ENCODE assay signal across 19 cellular contexts in the genomic region with DNA sequence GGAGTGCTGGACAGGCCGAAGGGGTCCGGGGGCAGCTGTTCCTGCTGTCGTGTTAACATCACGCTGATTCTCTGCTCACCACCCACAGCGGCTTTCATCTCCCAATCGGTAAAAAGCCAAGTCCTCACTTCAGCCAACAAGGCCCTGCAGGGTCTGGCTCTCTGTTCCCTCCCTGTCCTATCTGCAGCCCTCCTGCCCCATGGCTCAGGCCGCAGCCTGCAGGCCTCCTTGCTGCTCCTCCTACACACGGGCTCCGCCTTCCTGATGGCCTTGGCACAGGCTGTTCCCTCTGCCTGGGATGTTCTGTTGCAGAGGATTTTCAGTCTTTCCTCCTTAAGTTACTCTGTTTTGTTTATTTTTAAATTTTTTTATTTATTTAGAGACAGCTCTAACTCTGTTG. TPM values are rescaled to one million over a fixed set of nuclear protein-coding genes. Genes with fewer than 3 reads are reported as not detected.
A peak's percentile ranks its signal among the peaks of the same experiment; 100 is the strongest.
DNase-seq lines count a peak whose midpoint lies in the region; ATAC-seq and TF ChIP-seq lines count a peak whose summit lies in the region.
"Had no signal": no experiment of that assay in that cellular context is flagged by ENCODE, and none has a peak within 500 bp of the region (broad histone marks: within the 10 kb centered on the region; RNA-seq: fewer than 3 reads in every experiment).

No MANE protein-coding gene starts in this region.

- peak overlapping the region; percentile 32 for H3K27ac Mint-ChIP-seq in stimulated activated effector memory CD8-positive, alpha-beta T cell treated with anti-CD3 and anti-CD28 coated beads, Interleukin-12 subunit alpha, Interleukin-12 subunit beta, amount 100 ng/mL, for 72 hours
- H3K27ac Mint-ChIP-seq in glutamatergic neuron (ENCODE audit: unreplicated experiment) = no peak overlapping the region
- H3K27ac Mint-ChIP-seq: activated T-cell treated with anti-CD3 and anti-CD28 coated beads, Interleukin-2, amount 50 U/mL, for 24 hours; dendritic cell treated with granulocyte-macrophage colony-stimulating factor and Interleukin-4, amounts not matched to agents 40 ng/mL and 50 ng/mL, for 4 days; stimulated activated naive B cell treated with anti-CD40 and anti-IgM and Interleukin-4, amounts not matched to agents 10 μg/mL and 1 μg/mL and 100 μg/mL, for 72 hours; T-cell had no signal

- ATAC-seq in stimulated activated effector memory CD8-positive, alpha-beta T cell treated with anti-CD3 and anti-CD28 coated beads, Interleukin-12 subunit alpha, Interleukin-12 subunit beta, amount 100 ng/mL, for 72 hours = no peak
- ATAC-seq in HG03175 (IDR thresholded peaks at IDR 0.05; ENCODE audit: unreplicated experiment) = no peak
- ATAC-seq: PC-3; stimulated activated naive B cell treated with anti-CD40 and anti-IgM and Interleukin-4, amounts not matched to agents 10 μg/mL and 1 μg/mL and 100 μg/mL, for 72 hours; T-cell had no signal

- H3K27ac ChIP-seq in hepatocyte = no peak overlapping the region

- DNase-seq in HUDEP-2 (lab: John Stamatoyannopoulos, UW; ENCODE audit: unreplicated experiment in 76 of 76) = peak in 72 of 76 experiments; percentile 37 to 93 (median 79)
- DNase-seq in cerebellar cortex (ENCODE audit: low spot score) = peak; percentile 65
- peak; percentile 35 for DNase-seq in left kidney (ENCODE audit: low read depth, low spot score)
- DNase-seq in stimulated activated effector memory CD8-positive, alpha-beta T cell treated with anti-CD3 and anti-CD28 coated beads, Interleukin-12 subunit alpha, Interleukin-12 subunit beta, amount 100 ng/mL, for 72 hours (ENCODE audit: low spot score in 2 of 2) = no peak
- DNase-seq in glutamatergic neuron = no peak
- DNase-seq in hepatocyte (ENCODE audit: low spot score) = no peak
- no peak for DNase-seq in NCI-H2171 treated with DMSO at 0.1 percent for 48 hours (lab: John Stamatoyannopoulos, UW)
- DNase-seq: activated CD4-positive, alpha-beta T cell treated with anti-CD3 and anti-CD28 coated beads for 1 hour; activated T-cell treated with anti-CD3 and anti-CD28 coated beads, Interleukin-2, amount 50 U/mL, for 24 hours; CD4-positive, CD25-positive, alpha-beta regulatory T cell; esophagus squamous epithelium; NCI-H1105 treated with DMSO at 0.1 percent for 48 hours; NCI-H345; PC-3; retina; stimulated activated naive B cell treated with anti-CD40 and anti-IgM and Interleukin-4, amounts not matched to agents 10 μg/mL and 1 μg/mL and 100 μg/mL, for 72 hours; T-cell had no signal

- TF ChIP-seq CTCF in glutamatergic neuron (IDR thresholded peaks at IDR 0.05; ENCODE audit: partially characterized antibody, unreplicated experiment) = no peak
- TF ChIP-seq CTCF in hepatocyte (IDR thresholded peaks at IDR 0.05; ENCODE audit: poor library complexity) = no peak

- H2AFZ ChIP-seq in hepatocyte = no peak overlapping the region

- H3K4me3 ChIP-seq in hepatocyte = no peak overlapping the region
- H3K4me3 ChIP-seq: esophagus squamous epithelium had no signal

- no peak overlapping the region for H3K4me2 ChIP-seq in hepatocyte

- H3K9me3 ChIP-seq in hepatocyte (ENCODE audit: low read depth) = no peaks in the 10 kb centered on the region
- H3K9me3 ChIP-seq: esophagus squamous epithelium had no signal

- H4K20me1 ChIP-seq in hepatocyte (ENCODE audit: insufficient read depth, poor library complexity, severe bottlenecking) = no peaks in the 10 kb centered on the region

- no peaks in the 10 kb centered on the region for H3K36me3 ChIP-seq in hepatocyte (replicated peaks; ENCODE audit: insufficient read depth, low read depth)

- peaks cover 5% of the 10 kb centered on the region for H3K79me2 ChIP-seq in hepatocyte

- H3K27me3 ChIP-seq in hepatocyte = no peaks in the 10 kb centered on the region
- H3K27me3 ChIP-seq: esophagus squamous epithelium had no signal

- H3K9me3 Mint-ChIP-seq in stimulated activated effector memory CD8-positive, alpha-beta T cell treated with anti-CD3 and anti-CD28 coated beads, Interleukin-12 subunit alpha, Interleukin-12 subunit beta, amount 100 ng/mL, for 72 hours = no peaks in the 10 kb centered on the region
- peaks cover 3% of the 10 kb centered on the region for H3K9me3 Mint-ChIP-seq in glutamatergic neuron (ENCODE audit: unreplicated experiment)
- H3K9me3 Mint-ChIP-seq: activated T-cell treated with anti-CD3 and anti-CD28 coated beads, Interleukin-2, amount 50 U/mL, for 24 hours; CD4-positive, CD25-positive, alpha-beta regulatory T cell; dendritic cell treated with granulocyte-macrophage colony-stimulating factor and Interleukin-4, amounts not matched to agents 40 ng/mL and 50 ng/mL, for 4 days; stimulated activated naive B cell treated with anti-CD40 and anti-IgM and Interleukin-4, amounts not matched to agents 10 μg/mL and 1 μg/mL and 100 μg/mL, for 72 hours; T-cell had no signal

- H3K4me1 ChIP-seq in hepatocyte (ENCODE audit: insufficient read depth) = no peaks in the 10 kb centered on the region

- H3K9me2 ChIP-seq in hepatocyte (replicated peaks; ENCODE audit: insufficient read depth) = no peaks in the 10 kb centered on the region

- H3K4me3 Mint-ChIP-seq in stimulated activated effector memory CD8-positive, alpha-beta T cell treated with anti-CD3 and anti-CD28 coated beads, Interleukin-12 subunit alpha, Interleukin-12 subunit beta, amount 100 ng/mL, for 72 hours = no peak overlapping the region
- no peak overlapping the region for H3K4me3 Mint-ChIP-seq in glutamatergic neuron (ENCODE audit: unreplicated experiment)
- H3K4me3 Mint-ChIP-seq: activated T-cell treated with anti-CD3 and anti-CD28 coated beads, Interleukin-2, amount 50 U/mL, for 24 hours; CD4-positive, CD25-positive, alpha-beta regulatory T cell; dendritic cell treated with granulocyte-macrophage colony-stimulating factor and Interleukin-4, amounts not matched to agents 40 ng/mL and 50 ng/mL, for 4 days; stimulated activated naive B cell treated with anti-CD40 and anti-IgM and Interleukin-4, amounts not matched to agents 10 μg/mL and 1 μg/mL and 100 μg/mL, for 72 hours; T-cell had no signal

- peaks cover 23% of the 10 kb centered on the region for H3K4me1 Mint-ChIP-seq in stimulated activated effector memory CD8-positive, alpha-beta T cell treated with anti-CD3 and anti-CD28 coated beads, Interleukin-12 subunit alpha, Interleukin-12 subunit beta, amount 100 ng/mL, for 72 hours
- H3K4me1 Mint-ChIP-seq in glutamatergic neuron (ENCODE audit: low read depth, unreplicated experiment) = peaks cover 5% of the 10 kb centered on the region

- H3K27me3 Mint-ChIP-seq in glutamatergic neuron (ENCODE audit: unreplicated experiment) = peaks cover 6% of the 10 kb centered on the region
- H3K27me3 Mint-ChIP-seq: activated T-cell treated with anti-CD3 and anti-CD28 coated beads, Interleukin-2, amount 50 U/mL, for 24 hours; CD4-positive, CD25-positive, alpha-beta regulatory T cell; dendritic cell treated with granulocyte-macrophage colony-stimulating factor and Interleukin-4, amounts not matched to agents 40 ng/mL and 50 ng/mL, for 4 days; stimulated activated naive B cell treated with anti-CD40 and anti-IgM and Interleukin-4, amounts not matched to agents 10 μg/mL and 1 μg/mL and 100 μg/mL, for 72 hours; T-cell had no signal

- 90% methylated on average over 9 of the region's 9 CpGs for WGBS in hepatocyte (ENCODE audit: low lambda C conversion rate, missing lambda C conversion rate)

- H3K36me3 Mint-ChIP-seq in stimulated activated effector memory CD8-positive, alpha-beta T cell treated with anti-CD3 and anti-CD28 coated beads, Interleukin-12 subunit alpha, Interleukin-12 subunit beta, amount 100 ng/mL, for 72 hours = peaks cover 92% of the 10 kb centered on the region
- peaks cover 6% of the 10 kb centered on the region for H3K36me3 Mint-ChIP-seq in glutamatergic neuron (ENCODE audit: unreplicated experiment)

RNA-seq across cellular contexts. Expression of a gene that starts 22.2 kb away (rescaled TPM):
- total RNA-seq in glutamatergic neuron (ENCODE audit: unreplicated experiment) (13.6 TPM), hepatocyte (19.5 and 20.5 TPM in 2 replicates)
- polyA plus RNA-seq in hepatocyte = 20.4 and 24.2 TPM in 2 replicates

RNA-seq across cellular contexts. Expression of a gene that starts 24.1 kb away (rescaled TPM):
- total RNA-seq in glutamatergic neuron (ENCODE audit: unreplicated experiment) = 175 TPM
- total RNA-seq in hepatocyte = 59.3 and 64.8 TPM in 2 replicates
- 60.4 and 62.1 TPM in 2 replicates for polyA plus RNA-seq in hepatocyte

RNA-seq across cellular contexts. Expression of a gene that starts 27.2 kb away (rescaled TPM):
- 51.0 TPM for total RNA-seq in glutamatergic neuron (ENCODE audit: unreplicated experiment)
- total RNA-seq in hepatocyte = 23.0 and 29.6 TPM in 2 replicates
- polyA plus RNA-seq in hepatocyte = 83.9 and 100 TPM in 2 replicates

RNA-seq across cellular contexts. Expression of a gene that starts 27.8 kb away (rescaled TPM):
- total RNA-seq in glutamatergic neuron (ENCODE audit: unreplicated experiment) (not detected), hepatocyte (not detected in 2 replicates)
- not detected in 2 replicates for polyA plus RNA-seq in hepatocyte
- total RNA-seq: CD4-positive, CD25-positive, alpha-beta regulatory T cell; esophagus squamous epithelium; PC-3 had no signal

Comparison
In these comparisons a context has a peak if more than half of its experiments do, and no peak if none do; other contexts are left out.
1. DNase-seq: peak in HUDEP-2 (72 of 76), cerebellar cortex (single experiment) and left kidney (single experiment); none in stimulated activated effector memory CD8-positive, alpha-beta T cell treated with anti-CD3 and anti-CD28 coated beads, Interleukin-12 subunit alpha, Interleukin-12 subunit beta, amount 100 ng/mL, for 72 hours (0 of 2), glutamatergic neuron (single experiment), hepatocyte (single experiment) and NCI-H2171 treated with DMSO at 0.1 percent for 48 hours (single experiment).